In the genomic region with DNA sequence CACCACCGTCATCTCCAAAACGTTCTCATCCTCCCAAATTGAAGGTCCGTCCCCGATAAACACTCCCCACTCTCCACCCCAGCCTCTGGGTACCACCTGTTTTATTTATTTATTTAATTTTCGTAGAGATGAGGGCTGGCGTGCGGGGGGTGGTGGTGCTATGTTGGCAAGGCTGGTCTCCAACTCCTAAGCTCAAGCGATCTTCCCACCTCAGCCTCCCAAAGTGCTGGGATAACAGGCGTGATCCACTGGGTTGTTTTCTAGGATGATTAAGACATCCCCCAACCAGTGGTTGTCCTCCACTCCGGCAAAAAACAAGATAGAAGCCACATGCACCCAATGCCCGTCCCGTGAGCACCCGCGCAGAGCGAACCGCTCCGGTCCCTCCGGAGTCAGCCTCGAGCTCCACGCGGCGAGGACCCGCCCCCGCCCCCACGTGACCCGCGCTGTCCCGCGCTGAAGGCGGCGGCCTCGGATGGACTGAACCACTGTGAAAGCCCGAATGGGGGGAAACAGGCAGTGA, we compare ENCODE assay signal across 1 cellular context.
A peak's percentile ranks its signal among the peaks of the same experiment; 100 is the strongest.
TF ChIP-seq lines count a peak whose summit lies in the region.

No MANE protein-coding gene starts in this region.

TF ChIP-seq in K562, 482 proteins besides CTCF, POLR2A, EP300 and RAD21 (continued from another document):
- TF ChIP-seq ZBTB17 (CRISPR knock-in tag; IDR thresholded peaks at IDR 0.05) (peak; percentile 29; the same call in 1 of the 2 replicates), ZNF12 (CRISPR knock-in tag; IDR thresholded peaks at IDR 0.05) (peak; percentile 86; the same call in 1 of the 2 replicates), SMAD4 (CRISPR knock-in tag; conservative IDR thresholded peaks at IDR 0.05) (peak; percentile 78; the same call in 1 of the 2 replicates), ARID1B (IDR thresholded peaks at IDR 0.05) (no peak), SRF (CRISPR knock-in tag; IDR thresholded peaks at IDR 0.05) (0 out of 4 replicates have a peak, but pooled peaks of 1 of the 2 experiments have one; percentile 38), PURB (CRISPR knock-in tag; IDR thresholded peaks at IDR 0.05; ENCODE audit: low read depth) (no peak), ARNT (IDR thresholded peaks at IDR 0.05) (no peak), KLF16 (IDR thresholded peaks at IDR 0.05) (peak; percentile 53; the same call in 1 of the 2 replicates), ZFX (CRISPR knock-in tag; IDR thresholded peaks at IDR 0.05) (no peak), LARP7 (IDR thresholded peaks at IDR 0.05) (no peak), ZNF668 (CRISPR knock-in tag; IDR thresholded peaks at IDR 0.05) (peak; percentile 44; the same call in 1 of the 2 replicates), COPS2 (conservative IDR thresholded peaks at IDR 0.05) (no peak), POLR2AphosphoS2 (IDR thresholded peaks at IDR 0.05; ENCODE audit: low read length) (no peak), RFX1 (IDR thresholded peaks at IDR 0.05) (no peak), ESRRA (IDR thresholded peaks at IDR 0.05; ENCODE audit: borderline replicate concordance, low read depth) (no peak; the same call in 1 of the 2 replicates), ZFP1 (CRISPR knock-in tag; IDR thresholded peaks at IDR 0.05) (no peak), PTRF (tag; IDR thresholded peaks at IDR 0.05) (0 out of 2 replicates have a peak, but pooled peaks have one; percentile 22), PCBP1 (IDR thresholded peaks at IDR 0.05; ENCODE audit: low read depth, low read length, poor library complexity, severe bottlenecking) (peak; percentile 8), SMAD2 (IDR thresholded peaks at IDR 0.05; ENCODE audit: low read depth, low read length) (no peak), ZKSCAN1 (IDR thresholded peaks at IDR 0.05; ENCODE audit: low read depth, low read length) (0 out of 2 replicates have a peak, but pooled peaks have one; percentile 39), XRCC5 (IDR thresholded peaks at IDR 0.05; ENCODE audit: low read depth, low read length) (0 out of 2 replicates have a peak, but pooled peaks have one; percentile 31), ZNF408 (CRISPR knock-in tag; IDR thresholded peaks at IDR 0.05; ENCODE audit: low read depth) (no peak)
- TF ChIP-seq, protein P1, sequence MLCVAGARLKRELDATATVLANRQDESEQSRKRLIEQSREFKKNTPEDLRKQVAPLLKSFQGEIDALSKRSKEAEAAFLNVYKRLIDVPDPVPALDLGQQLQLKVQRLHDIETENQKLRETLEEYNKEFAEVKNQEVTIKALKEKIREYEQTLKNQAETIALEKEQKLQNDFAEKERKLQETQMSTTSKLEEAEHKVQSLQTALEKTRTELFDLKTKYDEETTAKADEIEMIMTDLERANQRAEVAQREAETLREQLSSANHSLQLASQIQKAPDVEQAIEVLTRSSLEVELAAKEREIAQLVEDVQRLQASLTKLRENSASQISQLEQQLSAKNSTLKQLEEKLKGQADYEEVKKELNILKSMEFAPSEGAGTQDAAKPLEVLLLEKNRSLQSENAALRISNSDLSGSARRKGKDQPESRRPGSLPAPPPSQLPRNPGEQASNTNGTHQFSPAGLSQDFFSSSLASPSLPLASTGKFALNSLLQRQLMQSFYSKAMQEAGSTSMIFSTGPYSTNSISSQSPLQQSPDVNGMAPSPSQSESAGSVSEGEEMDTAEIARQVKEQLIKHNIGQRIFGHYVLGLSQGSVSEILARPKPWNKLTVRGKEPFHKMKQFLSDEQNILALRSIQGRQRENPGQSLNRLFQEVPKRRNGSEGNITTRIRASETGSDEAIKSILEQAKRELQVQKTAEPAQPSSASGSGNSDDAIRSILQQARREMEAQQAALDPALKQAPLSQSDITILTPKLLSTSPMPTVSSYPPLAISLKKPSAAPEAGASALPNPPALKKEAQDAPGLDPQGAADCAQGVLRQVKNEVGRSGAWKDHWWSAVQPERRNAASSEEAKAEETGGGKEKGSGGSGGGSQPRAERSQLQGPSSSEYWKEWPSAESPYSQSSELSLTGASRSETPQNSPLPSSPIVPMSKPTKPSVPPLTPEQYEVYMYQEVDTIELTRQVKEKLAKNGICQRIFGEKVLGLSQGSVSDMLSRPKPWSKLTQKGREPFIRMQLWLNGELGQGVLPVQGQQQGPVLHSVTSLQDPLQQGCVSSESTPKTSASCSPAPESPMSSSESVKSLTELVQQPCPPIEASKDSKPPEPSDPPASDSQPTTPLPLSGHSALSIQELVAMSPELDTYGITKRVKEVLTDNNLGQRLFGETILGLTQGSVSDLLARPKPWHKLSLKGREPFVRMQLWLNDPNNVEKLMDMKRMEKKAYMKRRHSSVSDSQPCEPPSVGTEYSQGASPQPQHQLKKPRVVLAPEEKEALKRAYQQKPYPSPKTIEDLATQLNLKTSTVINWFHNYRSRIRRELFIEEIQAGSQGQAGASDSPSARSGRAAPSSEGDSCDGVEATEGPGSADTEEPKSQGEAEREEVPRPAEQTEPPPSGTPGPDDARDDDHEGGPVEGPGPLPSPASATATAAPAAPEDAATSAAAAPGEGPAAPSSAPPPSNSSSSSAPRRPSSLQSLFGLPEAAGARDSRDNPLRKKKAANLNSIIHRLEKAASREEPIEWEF (CRISPR knock-in tag; IDR thresholded peaks at IDR 0.05) = peak; percentile 92
- TF ChIP-seq, protein P2, sequence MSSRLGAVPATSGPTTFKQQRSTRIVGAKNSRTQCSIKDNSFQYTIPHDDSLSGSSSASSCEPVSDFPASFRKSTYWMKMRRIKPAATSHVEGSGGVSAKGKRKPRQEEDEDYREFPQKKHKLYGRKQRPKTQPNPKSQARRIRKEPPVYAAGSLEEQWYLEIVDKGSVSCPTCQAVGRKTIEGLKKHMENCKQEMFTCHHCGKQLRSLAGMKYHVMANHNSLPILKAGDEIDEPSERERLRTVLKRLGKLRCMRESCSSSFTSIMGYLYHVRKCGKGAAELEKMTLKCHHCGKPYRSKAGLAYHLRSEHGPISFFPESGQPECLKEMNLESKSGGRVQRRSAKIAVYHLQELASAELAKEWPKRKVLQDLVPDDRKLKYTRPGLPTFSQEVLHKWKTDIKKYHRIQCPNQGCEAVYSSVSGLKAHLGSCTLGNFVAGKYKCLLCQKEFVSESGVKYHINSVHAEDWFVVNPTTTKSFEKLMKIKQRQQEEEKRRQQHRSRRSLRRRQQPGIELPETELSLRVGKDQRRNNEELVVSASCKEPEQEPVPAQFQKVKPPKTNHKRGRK (tag; IDR thresholded peaks at IDR 0.05) = no peak
- TF ChIP-seq, protein P3, sequence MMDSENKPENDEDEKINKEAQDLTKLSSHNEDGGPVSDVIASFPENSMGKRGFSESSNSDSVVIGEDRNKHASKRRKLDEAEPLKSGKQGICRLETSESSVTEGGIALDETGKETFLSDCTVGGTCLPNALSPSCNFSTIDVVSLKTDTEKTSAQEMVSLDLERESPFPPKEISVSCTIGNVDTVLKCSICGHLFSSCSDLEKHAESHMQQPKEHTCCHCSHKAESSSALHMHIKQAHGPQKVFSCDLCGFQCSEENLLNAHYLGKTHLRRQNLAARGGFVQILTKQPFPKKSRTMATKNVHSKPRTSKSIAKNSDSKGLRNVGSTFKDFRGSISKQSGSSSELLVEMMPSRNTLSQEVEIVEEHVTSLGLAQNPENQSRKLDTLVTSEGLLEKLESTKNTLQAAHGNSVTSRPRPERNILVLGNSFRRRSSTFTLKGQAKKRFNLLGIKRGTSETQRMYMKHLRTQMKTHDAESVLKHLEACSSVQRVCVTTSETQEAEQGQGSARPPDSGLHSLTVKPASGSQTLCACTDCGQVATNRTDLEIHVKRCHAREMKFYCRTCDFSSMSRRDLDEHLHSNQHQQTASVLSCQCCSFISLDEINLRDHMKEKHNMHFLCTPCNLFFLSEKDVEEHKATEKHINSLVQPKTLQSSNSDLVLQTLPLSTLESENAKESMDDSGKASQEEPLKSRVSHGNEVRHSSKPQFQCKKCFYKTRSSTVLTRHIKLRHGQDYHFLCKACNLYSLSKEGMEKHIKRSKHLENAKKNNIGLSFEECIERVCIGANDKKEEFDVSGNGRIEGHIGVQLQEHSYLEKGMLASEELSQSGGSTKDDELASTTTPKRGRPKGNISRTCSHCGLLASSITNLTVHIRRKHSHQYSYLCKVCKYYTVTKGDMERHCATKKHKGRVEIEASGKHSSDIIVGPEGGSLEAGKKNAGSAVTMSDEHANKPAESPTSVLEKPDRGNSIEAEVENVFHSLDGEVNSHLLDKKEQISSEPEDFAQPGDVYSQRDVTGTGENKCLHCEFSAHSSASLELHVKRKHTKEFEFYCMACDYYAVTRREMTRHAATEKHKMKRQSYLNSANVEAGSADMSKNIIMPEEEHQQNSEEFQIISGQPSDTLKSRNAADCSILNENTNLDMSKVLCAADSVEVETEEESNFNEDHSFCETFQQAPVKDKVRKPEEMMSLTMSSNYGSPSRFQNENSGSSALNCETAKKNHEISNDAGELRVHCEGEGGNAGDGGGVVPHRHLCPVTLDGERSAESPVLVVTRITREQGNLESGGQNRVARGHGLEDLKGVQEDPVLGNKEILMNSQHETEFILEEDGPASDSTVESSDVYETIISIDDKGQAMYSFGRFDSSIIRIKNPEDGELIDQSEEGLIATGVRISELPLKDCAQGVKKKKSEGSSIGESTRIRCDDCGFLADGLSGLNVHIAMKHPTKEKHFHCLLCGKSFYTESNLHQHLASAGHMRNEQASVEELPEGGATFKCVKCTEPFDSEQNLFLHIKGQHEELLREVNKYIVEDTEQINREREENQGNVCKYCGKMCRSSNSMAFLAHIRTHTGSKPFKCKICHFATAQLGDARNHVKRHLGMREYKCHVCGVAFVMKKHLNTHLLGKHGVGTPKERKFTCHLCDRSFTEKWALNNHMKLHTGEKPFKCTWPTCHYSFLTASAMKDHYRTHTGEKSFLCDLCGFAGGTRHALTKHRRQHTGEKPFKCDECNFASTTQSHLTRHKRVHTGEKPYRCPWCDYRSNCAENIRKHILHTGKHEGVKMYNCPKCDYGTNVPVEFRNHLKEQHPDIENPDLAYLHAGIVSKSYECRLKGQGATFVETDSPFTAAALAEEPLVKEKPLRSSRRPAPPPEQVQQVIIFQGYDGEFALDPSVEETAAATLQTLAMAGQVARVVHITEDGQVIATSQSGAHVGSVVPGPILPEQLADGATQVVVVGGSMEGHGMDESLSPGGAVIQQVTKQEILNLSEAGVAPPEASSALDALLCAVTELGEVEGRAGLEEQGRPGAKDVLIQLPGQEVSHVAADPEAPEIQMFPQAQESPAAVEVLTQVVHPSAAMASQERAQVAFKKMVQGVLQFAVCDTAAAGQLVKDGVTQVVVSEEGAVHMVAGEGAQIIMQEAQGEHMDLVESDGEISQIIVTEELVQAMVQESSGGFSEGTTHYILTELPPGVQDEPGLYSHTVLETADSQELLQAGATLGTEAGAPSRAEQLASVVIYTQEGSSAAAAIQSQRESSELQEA (IDR thresholded peaks at IDR 0.05; ENCODE audit: low read depth) = no peak
- TF ChIP-seq, protein P4, sequence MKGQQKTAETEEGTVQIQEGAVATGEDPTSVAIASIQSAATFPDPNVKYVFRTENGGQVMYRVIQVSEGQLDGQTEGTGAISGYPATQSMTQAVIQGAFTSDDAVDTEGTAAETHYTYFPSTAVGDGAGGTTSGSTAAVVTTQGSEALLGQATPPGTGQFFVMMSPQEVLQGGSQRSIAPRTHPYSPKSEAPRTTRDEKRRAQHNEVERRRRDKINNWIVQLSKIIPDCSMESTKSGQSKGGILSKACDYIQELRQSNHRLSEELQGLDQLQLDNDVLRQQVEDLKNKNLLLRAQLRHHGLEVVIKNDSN (CRISPR knock-in tag; IDR thresholded peaks at IDR 0.05) = peak; percentile 100
- TF ChIP-seq, protein P5, sequence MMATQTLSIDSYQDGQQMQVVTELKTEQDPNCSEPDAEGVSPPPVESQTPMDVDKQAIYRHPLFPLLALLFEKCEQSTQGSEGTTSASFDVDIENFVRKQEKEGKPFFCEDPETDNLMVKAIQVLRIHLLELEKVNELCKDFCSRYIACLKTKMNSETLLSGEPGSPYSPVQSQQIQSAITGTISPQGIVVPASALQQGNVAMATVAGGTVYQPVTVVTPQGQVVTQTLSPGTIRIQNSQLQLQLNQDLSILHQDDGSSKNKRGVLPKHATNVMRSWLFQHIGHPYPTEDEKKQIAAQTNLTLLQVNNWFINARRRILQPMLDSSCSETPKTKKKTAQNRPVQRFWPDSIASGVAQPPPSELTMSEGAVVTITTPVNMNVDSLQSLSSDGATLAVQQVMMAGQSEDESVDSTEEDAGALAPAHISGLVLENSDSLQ (IDR thresholded peaks at IDR 0.05) = peak; percentile 12; the same call in 1 of the 2 replicates
- TF ChIP-seq, protein P6, sequence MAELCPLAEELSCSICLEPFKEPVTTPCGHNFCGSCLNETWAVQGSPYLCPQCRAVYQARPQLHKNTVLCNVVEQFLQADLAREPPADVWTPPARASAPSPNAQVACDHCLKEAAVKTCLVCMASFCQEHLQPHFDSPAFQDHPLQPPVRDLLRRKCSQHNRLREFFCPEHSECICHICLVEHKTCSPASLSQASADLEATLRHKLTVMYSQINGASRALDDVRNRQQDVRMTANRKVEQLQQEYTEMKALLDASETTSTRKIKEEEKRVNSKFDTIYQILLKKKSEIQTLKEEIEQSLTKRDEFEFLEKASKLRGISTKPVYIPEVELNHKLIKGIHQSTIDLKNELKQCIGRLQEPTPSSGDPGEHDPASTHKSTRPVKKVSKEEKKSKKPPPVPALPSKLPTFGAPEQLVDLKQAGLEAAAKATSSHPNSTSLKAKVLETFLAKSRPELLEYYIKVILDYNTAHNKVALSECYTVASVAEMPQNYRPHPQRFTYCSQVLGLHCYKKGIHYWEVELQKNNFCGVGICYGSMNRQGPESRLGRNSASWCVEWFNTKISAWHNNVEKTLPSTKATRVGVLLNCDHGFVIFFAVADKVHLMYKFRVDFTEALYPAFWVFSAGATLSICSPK (IDR thresholded peaks at IDR 0.05; ENCODE audit: borderline replicate concordance) = no peak
- TF ChIP-seq, protein P7, sequence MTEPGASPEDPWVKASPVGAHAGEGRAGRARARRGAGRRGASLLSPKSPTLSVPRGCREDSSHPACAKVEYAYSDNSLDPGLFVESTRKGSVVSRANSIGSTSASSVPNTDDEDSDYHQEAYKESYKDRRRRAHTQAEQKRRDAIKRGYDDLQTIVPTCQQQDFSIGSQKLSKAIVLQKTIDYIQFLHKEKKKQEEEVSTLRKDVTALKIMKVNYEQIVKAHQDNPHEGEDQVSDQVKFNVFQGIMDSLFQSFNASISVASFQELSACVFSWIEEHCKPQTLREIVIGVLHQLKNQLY (CRISPR knock-in tag; conservative IDR thresholded peaks at IDR 0.05) = peak in 1 of 2 experiments; percentile 88; a peak in 1 of 4 replicates
- TF ChIP-seq, protein P8, sequence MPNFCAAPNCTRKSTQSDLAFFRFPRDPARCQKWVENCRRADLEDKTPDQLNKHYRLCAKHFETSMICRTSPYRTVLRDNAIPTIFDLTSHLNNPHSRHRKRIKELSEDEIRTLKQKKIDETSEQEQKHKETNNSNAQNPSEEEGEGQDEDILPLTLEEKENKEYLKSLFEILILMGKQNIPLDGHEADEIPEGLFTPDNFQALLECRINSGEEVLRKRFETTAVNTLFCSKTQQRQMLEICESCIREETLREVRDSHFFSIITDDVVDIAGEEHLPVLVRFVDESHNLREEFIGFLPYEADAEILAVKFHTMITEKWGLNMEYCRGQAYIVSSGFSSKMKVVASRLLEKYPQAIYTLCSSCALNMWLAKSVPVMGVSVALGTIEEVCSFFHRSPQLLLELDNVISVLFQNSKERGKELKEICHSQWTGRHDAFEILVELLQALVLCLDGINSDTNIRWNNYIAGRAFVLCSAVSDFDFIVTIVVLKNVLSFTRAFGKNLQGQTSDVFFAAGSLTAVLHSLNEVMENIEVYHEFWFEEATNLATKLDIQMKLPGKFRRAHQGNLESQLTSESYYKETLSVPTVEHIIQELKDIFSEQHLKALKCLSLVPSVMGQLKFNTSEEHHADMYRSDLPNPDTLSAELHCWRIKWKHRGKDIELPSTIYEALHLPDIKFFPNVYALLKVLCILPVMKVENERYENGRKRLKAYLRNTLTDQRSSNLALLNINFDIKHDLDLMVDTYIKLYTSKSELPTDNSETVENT (CRISPR knock-in tag; IDR thresholded peaks at IDR 0.05) = 0 out of 2 replicates have a peak, but pooled peaks have one; percentile 52
